Comparison of ENCODE assay signal across 9 cellular contexts in genomic region chr6:79672631-79673065, GRCh38. TPM values are rescaled to one million over a fixed set of nuclear protein-coding genes. Genes with fewer than 3 reads are reported as not detected.
DNase-seq lines count a peak whose midpoint lies in the region; ATAC-seq, FAIRE-seq and TF ChIP-seq lines count a peak whose summit lies in the region.
"Had no signal": no experiment of that assay in that cellular context is flagged by ENCODE, and none has a peak within 500 bp of the region (broad histone marks: within the 10 kb centered on the region; RNA-seq: fewer than 3 reads in every experiment).

No MANE protein-coding gene starts in this region.

- DNase-seq in DMS53 treated with DMSO at 0.1 percent for 48 hours (lab: John Stamatoyannopoulos, UW; ENCODE audit: unreplicated experiment): peak; percentile 10
- no peak for DNase-seq in kidney
- DNase-seq in activated CD4-positive, CD25-positive, alpha-beta regulatory T cell treated with anti-CD3 and anti-CD28 coated beads, Interleukin-2, amount 50 U/mL, for 72 hours: no peak
- no peak for DNase-seq in H7
- DNase-seq in stimulated activated naive B cell treated with anti-CD40 and anti-IgM and Interleukin-4, amounts not matched to agents 10 μg/mL and 1 μg/mL and 100 μg/mL, for 72 hours: no peak
- no peak for DNase-seq in caudate nucleus (lab: John Stamatoyannopoulos, UW)
- DNase-seq: right cardiac atrium had no signal

- no peak overlapping the region for H3K4me3 Mint-ChIP-seq in stimulated activated naive B cell treated with anti-CD40 and anti-IgM and Interleukin-4, amounts not matched to agents 10 μg/mL and 1 μg/mL and 100 μg/mL, for 72 hours

- H3K27ac ChIP-seq in VCaP: peak overlapping the region; percentile 69
- H3K27ac ChIP-seq in kidney (ENCODE audit: low read depth in 2 of 2, low read length in 2 of 2): no peak overlapping the region
- H3K27ac ChIP-seq in caudate nucleus (ENCODE audit: low read depth, low read length): no peak overlapping the region

- H3K36me3 ChIP-seq in kidney (ENCODE audit: control insufficient read depth in 1 of 2, insufficient read depth in 2 of 2, low read length in 2 of 2): peaks cover 2 to 6% of the 10 kb centered on the region in 2 donors
- H3K36me3 ChIP-seq in H7 (replicated peaks; ENCODE audit: control insufficient read depth, insufficient read depth, low read length): no peaks in the 10 kb centered on the region; the same call in 1 of the 2 replicates

- TF ChIP-seq CTCF in VCaP (conservative IDR thresholded peaks at IDR 0.05) (peak; percentile 78), kidney (IDR thresholded peaks at IDR 0.05; ENCODE audit: borderline replicate concordance, extremely low read depth, insufficient read depth) (peak; percentile 38)

- no peaks in the 10 kb centered on the region for H3K27me3 Mint-ChIP-seq in stimulated activated naive B cell treated with anti-CD40 and anti-IgM and Interleukin-4, amounts not matched to agents 10 μg/mL and 1 μg/mL and 100 μg/mL, for 72 hours

- FAIRE-seq in kidney (lab: Jason Lieb, UNC): no peak

- H3K9me3 ChIP-seq in kidney (ENCODE audit: control insufficient read depth in 1 of 2, low read length in 2 of 2): no peaks in the 10 kb centered on the region

- no peaks in the 10 kb centered on the region for H3K4me1 ChIP-seq in kidney (ENCODE audit: control insufficient read depth in 1 of 2, insufficient read depth in 1 of 2, low read depth in 1 of 2, low read length in 2 of 2)

- H3K27ac Mint-ChIP-seq in stimulated activated naive B cell treated with anti-CD40 and anti-IgM and Interleukin-4, amounts not matched to agents 10 μg/mL and 1 μg/mL and 100 μg/mL, for 72 hours: no peak overlapping the region

- H3K9me3 Mint-ChIP-seq in stimulated activated naive B cell treated with anti-CD40 and anti-IgM and Interleukin-4, amounts not matched to agents 10 μg/mL and 1 μg/mL and 100 μg/mL, for 72 hours: peaks cover 0 to 2% of the 10 kb centered on the region in 2 donors

- peaks cover 10% of the 10 kb centered on the region in 2 donors for H3K4me1 Mint-ChIP-seq in stimulated activated naive B cell treated with anti-CD40 and anti-IgM and Interleukin-4, amounts not matched to agents 10 μg/mL and 1 μg/mL and 100 μg/mL, for 72 hours

- no peak overlapping the region for H3K4me3 ChIP-seq in kidney (ENCODE audit: low read length in 2 of 2)
- H3K4me3 ChIP-seq in H7 (ENCODE audit: insufficient read depth, low read depth, low read length): no peak overlapping the region

- intact Hi-C loops in kidney (cut with DNase I): no loop called here

- H3K9ac ChIP-seq in kidney (ENCODE audit: low read length in 2 of 2): no peak overlapping the region

- ATAC-seq in HG02938 (IDR thresholded peaks at IDR 0.05; ENCODE audit: unreplicated experiment): peak; percentile 46
- no peak for ATAC-seq in stimulated activated naive B cell treated with anti-CD40 and anti-IgM and Interleukin-4, amounts not matched to agents 10 μg/mL and 1 μg/mL and 100 μg/mL, for 72 hours (replicated peaks)

- H3K36me3 Mint-ChIP-seq in stimulated activated naive B cell treated with anti-CD40 and anti-IgM and Interleukin-4, amounts not matched to agents 10 μg/mL and 1 μg/mL and 100 μg/mL, for 72 hours: no peaks in the 10 kb centered on the region

- no peaks in the 10 kb centered on the region for H3K27me3 ChIP-seq in H7 (ENCODE audit: control insufficient read depth, insufficient read depth, low read length)

RNA-seq across cellular contexts. Expression of gene SH3BGRL2, which starts 41.5 kb away (rescaled TPM):
- 14.6 TPM for total RNA-seq in kidney
- 18.6 TPM for polyA plus RNA-seq in kidney (ENCODE audit: insufficient read depth, low read depth, low replicate concordance)
- total RNA-seq in H7 (2014; rRNA removed; shearing (Covaris generic)): 8.6 and 13.3 TPM in 2 replicates
